ENCODE assay signal across 13 cellular contexts in the genomic region with DNA sequence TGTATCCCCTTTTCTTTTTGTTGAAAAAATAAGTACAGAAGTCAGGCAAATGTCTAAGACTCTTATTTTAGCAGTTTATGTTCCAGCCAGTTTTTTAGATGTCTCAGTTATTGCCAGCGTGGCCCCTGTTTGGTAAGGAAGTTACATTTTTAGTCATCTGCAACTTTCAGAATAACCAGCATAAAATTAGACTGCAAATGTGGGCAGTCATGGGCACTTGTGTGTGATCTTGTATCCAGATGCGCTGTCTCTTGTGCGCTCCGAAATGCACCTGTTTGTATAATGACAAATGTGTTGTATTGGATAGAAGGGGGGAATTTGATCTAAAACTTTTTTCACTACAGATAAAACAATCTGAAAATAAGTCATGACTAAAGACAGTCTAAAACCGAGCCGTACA. TPM values are rescaled to one million over a fixed set of nuclear protein-coding genes. Genes with fewer than 3 reads are reported as not detected.
DNase-seq lines count a peak whose midpoint lies in the region; ATAC-seq and TF ChIP-seq lines count a peak whose summit lies in the region.
"Had no signal": no experiment of that assay in that cellular context is flagged by ENCODE, and none has a peak within 500 bp of the region (broad histone marks: within the 10 kb centered on the region; RNA-seq: fewer than 3 reads in every experiment).

No MANE protein-coding gene starts in this region.

- H3K4me1 Mint-ChIP-seq in activated T-cell treated with anti-CD3 and anti-CD28 coated beads, Interleukin-2, amount 50 U/mL, for 24 hours (ENCODE audit: low read depth) = peaks cover 59% of the 10 kb centered on the region
- H3K4me1 Mint-ChIP-seq in Calu3 (ENCODE audit: low read depth, unreplicated experiment) (no peaks in the 10 kb centered on the region), GM23338 (peaks cover 9% of the 10 kb centered on the region; the same call in 2 of the 3 replicates)

- H3K4me2 ChIP-seq in GM23338 = no peak overlapping the region

- 66 to 87% methylated on average over 6 of the region's 6 CpGs for WGBS in sigmoid colon, 2 donors

- no peak for DNase-seq in activated T-cell treated with anti-CD3 and anti-CD28 coated beads, Interleukin-2, amount 50 U/mL, for 24 hours
- DNase-seq in activated T-cell treated with anti-CD3 and anti-CD28 coated beads for 4 hours = no peak
- peak; percentile 28 for DNase-seq in RPMI8226
- no peak for DNase-seq in sigmoid colon
- no peak for DNase-seq in Calu3
- no peak for DNase-seq in HAP-1 (ENCODE audit: low spot score in 2 of 2)
- DNase-seq in GM23338 (ENCODE audit: low spot score) = no peak
- DNase-seq: ACHN; GF-D8; Right ventricle myocardium superior; stimulated activated CD4-positive, alpha-beta T cell treated with anti-CD3 and anti-CD28 coated beads, Interleukin-2, amount 100 ng/mL, for 48 hours had no signal

- BruUV-seq in Calu3 (replicated peaks; lab: Mats Ljungman, UMichigan) = no TSS peak

- intact Hi-C loops in sigmoid colon (cut with DNase I) = loop anchor here (5.0 kb wide), 1 partner anchor 100 kb away; no protein-coding TSS in a partner anchor
- intact Hi-C loops in Calu3 (cut with micrococcal nuclease; ENCODE audit: unreplicated experiment) = no loop called here

- peaks cover 0 to 7% (median 2%) of the 10 kb centered on the region in 4 donors for H3K36me3 ChIP-seq in sigmoid colon
- H3K36me3 ChIP-seq in HAP-1 (replicated peaks) = no peaks in the 10 kb centered on the region
- H3K36me3 ChIP-seq in GM23338 (ENCODE audit: insufficient read depth) = no peaks in the 10 kb centered on the region; the same call in 1 of the 2 replicates
- H3K36me3 ChIP-seq: breast epithelium had no signal

- TF ChIP-seq CTCF in sigmoid colon (IDR thresholded peaks at IDR 0.05) = no peak
- no peak for TF ChIP-seq CTCF in Calu3 (IDR thresholded peaks at IDR 0.05; ENCODE audit: unreplicated experiment)
- TF ChIP-seq CTCF in GM23338 (conservative IDR thresholded peaks at IDR 0.05; ENCODE audit: low read depth in 2 of 2) = no peak

- TF ChIP-seq POLR2A in sigmoid colon (IDR thresholded peaks at IDR 0.05) = no peak

- peak overlapping the region; percentile 42 to 76 (median 63) for H3K27ac ChIP-seq in sigmoid colon
- H3K27ac ChIP-seq in GM23338 (ENCODE audit: low read depth) = no peak overlapping the region
- H3K27ac ChIP-seq: breast epithelium had no signal

- ATAC-seq in HG02610 (IDR thresholded peaks at IDR 0.05; ENCODE audit: unreplicated experiment) (peak; percentile 64), GM23338 (no peak)

- peak overlapping the region; percentile 78 for H3K27ac Mint-ChIP-seq in activated T-cell treated with anti-CD3 and anti-CD28 coated beads, Interleukin-2, amount 50 U/mL, for 24 hours
- H3K27ac Mint-ChIP-seq in Calu3 (ENCODE audit: unreplicated experiment) = no peak overlapping the region
- no peak overlapping the region for H3K27ac Mint-ChIP-seq in GM23338

- H3F3A ChIP-seq in GM23338 (replicated peaks; ENCODE audit: low read depth) = no peaks in the 10 kb centered on the region

- no peaks in the 10 kb centered on the region for H4K20me1 ChIP-seq in GM23338 (replicated peaks; ENCODE audit: insufficient read depth)

- H3K79me2 ChIP-seq in GM23338 (replicated peaks; ENCODE audit: insufficient read depth) = no peaks in the 10 kb centered on the region

- CTCF ChIA-PET in Calu3 (lab: Charles Lee) = no interaction called here

- no peaks in the 10 kb centered on the region for H3K9me3 Mint-ChIP-seq in activated T-cell treated with anti-CD3 and anti-CD28 coated beads, Interleukin-2, amount 50 U/mL, for 24 hours
- H3K9me3 Mint-ChIP-seq in Calu3 (ENCODE audit: low read depth, unreplicated experiment) (no peaks in the 10 kb centered on the region), GM23338 (peaks cover 4% of the 10 kb centered on the region; the same call in 1 of the 3 replicates)

- no peak overlapping the region for H3K4me3 Mint-ChIP-seq in activated T-cell treated with anti-CD3 and anti-CD28 coated beads, Interleukin-2, amount 50 U/mL, for 24 hours
- H3K4me3 Mint-ChIP-seq in Calu3 (ENCODE audit: low read depth, unreplicated experiment) (no peak overlapping the region), GM23338 (no peak overlapping the region)

- H3K9me3 ChIP-seq in sigmoid colon (no peaks in the 10 kb centered on the region), HAP-1 (no peaks in the 10 kb centered on the region; the same call in 1 of the 2 replicates)
- H3K9me3 ChIP-seq: breast epithelium had no signal

- H3K4me3 ChIP-seq in sigmoid colon = no peak overlapping the region
- H3K4me3 ChIP-seq in HAP-1 = no peak overlapping the region
- no peak overlapping the region for H3K4me3 ChIP-seq in GM23338
- H3K4me3 ChIP-seq: breast epithelium had no signal

- H3K4me1 ChIP-seq in sigmoid colon (peaks cover 0 to 49% (median 41%) of the 10 kb centered on the region in 4 donors), HAP-1 (no peaks in the 10 kb centered on the region), GM23338 (ENCODE audit: insufficient read depth) (no peaks in the 10 kb centered on the region)
- H3K4me1 ChIP-seq: breast epithelium had no signal

- H3K9me2 ChIP-seq in GM23338 (ENCODE audit: insufficient read depth) = no peaks in the 10 kb centered on the region

- H3K36me3 Mint-ChIP-seq in activated T-cell treated with anti-CD3 and anti-CD28 coated beads, Interleukin-2, amount 50 U/mL, for 24 hours (ENCODE audit: low read depth) = peaks cover 6% of the 10 kb centered on the region
- H3K36me3 Mint-ChIP-seq in Calu3 (ENCODE audit: insufficient read depth, unreplicated experiment) = peaks cover 5% of the 10 kb centered on the region
- H3K36me3 Mint-ChIP-seq in GM23338 (ENCODE audit: low read depth) = peaks cover 32% of the 10 kb centered on the region

- TF ChIP-seq EP300 in sigmoid colon (IDR thresholded peaks at IDR 0.05) = no peak

- H3K27me3 ChIP-seq in sigmoid colon = no peaks in the 10 kb centered on the region
- no peaks in the 10 kb centered on the region for H3K27me3 ChIP-seq in HAP-1 (ENCODE audit: low read depth)
- no peaks in the 10 kb centered on the region for H3K27me3 ChIP-seq in GM23338 (ENCODE audit: insufficient read depth)

- in situ Hi-C loops in HAP-1 (cut with MboI; ENCODE audit: low sequenced_read_pairs) = loop anchor here (25.0 kb wide), 2 partner anchors 225 to 400 kb away; no protein-coding TSS in a partner anchor

- H3K27me3 Mint-ChIP-seq in activated T-cell treated with anti-CD3 and anti-CD28 coated beads, Interleukin-2, amount 50 U/mL, for 24 hours = no peaks in the 10 kb centered on the region
- H3K27me3 Mint-ChIP-seq in Calu3 (ENCODE audit: unreplicated experiment) (no peaks in the 10 kb centered on the region), GM23338 (ENCODE audit: insufficient read depth, low read depth, poor library complexity) (peaks cover 3% of the 10 kb centered on the region)

- H2AFZ ChIP-seq in GM23338 = no peak overlapping the region

RNA-seq across cellular contexts. Expression of a gene that starts 44.3 kb away (rescaled TPM):
- total RNA-seq in sigmoid colon = 1 to 10 TPM in 1 of 4 donors, under 1 TPM in 3; 0.66 to 1.1 (median 0.83) TPM
- polyA plus RNA-seq in sigmoid colon = under 1 TPM; under 0.01 to 0.96 (median 0.69) TPM
- 9.9 and 13.3 TPM in 2 replicates for total RNA-seq in Calu3 (2022)
- total RNA-seq in GM23338 (2014; rRNA removed; shearing (Covaris generic)) = 4.9 and 5.0 TPM in 2 replicates
- polyA plus RNA-seq in GM23338 (2016; fragmentation: Nextera tagmentation; extraction: Ambion mirVana) = 0.99 and 1.2 TPM in 2 replicates
